Comparison of ENCODE assay signal across 1 cellular context in the genomic region with DNA sequence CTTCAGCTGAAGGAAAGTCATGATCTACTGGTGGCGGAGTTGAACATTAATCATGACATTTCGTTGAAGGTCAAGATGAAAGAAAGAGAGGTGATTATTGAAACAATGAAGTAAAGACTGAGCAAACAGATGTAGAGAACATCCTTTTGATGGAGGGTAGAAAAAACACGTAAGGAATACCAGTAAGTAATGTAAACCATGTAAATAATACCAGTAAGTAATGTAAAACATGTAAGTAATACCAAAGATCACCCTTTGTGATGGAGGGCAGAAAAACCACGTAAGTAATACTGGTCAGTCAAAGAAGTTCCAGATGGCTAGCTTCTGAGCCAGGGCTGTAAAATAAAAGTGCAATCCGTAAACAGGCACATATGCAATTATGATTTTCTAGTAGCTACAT.
TF ChIP-seq lines count a peak whose summit lies in the region.

No MANE protein-coding gene starts in this region.

TF ChIP-seq in HepG2, 621 proteins besides CTCF, POLR2A, EP300 and RAD21 (continued from another document and continues in another):
- TF ChIP-seq, protein P1, sequence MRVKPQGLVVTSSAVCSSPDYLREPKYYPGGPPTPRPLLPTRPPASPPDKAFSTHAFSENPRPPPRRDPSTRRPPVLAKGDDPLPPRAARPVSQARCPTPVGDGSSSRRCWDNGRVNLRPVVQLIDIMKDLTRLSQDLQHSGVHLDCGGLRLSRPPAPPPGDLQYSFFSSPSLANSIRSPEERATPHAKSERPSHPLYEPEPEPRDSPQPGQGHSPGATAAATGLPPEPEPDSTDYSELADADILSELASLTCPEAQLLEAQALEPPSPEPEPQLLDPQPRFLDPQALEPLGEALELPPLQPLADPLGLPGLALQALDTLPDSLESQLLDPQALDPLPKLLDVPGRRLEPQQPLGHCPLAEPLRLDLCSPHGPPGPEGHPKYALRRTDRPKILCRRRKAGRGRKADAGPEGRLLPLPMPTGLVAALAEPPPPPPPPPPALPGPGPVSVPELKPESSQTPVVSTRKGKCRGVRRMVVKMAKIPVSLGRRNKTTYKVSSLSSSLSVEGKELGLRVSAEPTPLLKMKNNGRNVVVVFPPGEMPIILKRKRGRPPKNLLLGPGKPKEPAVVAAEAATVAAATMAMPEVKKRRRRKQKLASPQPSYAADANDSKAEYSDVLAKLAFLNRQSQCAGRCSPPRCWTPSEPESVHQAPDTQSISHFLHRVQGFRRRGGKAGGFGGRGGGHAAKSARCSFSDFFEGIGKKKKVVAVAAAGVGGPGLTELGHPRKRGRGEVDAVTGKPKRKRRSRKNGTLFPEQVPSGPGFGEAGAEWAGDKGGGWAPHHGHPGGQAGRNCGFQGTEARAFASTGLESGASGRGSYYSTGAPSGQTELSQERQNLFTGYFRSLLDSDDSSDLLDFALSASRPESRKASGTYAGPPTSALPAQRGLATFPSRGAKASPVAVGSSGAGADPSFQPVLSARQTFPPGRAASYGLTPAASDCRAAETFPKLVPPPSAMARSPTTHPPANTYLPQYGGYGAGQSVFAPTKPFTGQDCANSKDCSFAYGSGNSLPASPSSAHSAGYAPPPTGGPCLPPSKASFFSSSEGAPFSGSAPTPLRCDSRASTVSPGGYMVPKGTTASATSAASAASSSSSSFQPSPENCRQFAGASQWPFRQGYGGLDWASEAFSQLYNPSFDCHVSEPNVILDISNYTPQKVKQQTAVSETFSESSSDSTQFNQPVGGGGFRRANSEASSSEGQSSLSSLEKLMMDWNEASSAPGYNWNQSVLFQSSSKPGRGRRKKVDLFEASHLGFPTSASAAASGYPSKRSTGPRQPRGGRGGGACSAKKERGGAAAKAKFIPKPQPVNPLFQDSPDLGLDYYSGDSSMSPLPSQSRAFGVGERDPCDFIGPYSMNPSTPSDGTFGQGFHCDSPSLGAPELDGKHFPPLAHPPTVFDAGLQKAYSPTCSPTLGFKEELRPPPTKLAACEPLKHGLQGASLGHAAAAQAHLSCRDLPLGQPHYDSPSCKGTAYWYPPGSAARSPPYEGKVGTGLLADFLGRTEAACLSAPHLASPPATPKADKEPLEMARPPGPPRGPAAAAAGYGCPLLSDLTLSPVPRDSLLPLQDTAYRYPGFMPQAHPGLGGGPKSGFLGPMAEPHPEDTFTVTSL (CRISPR knock-in tag; IDR thresholded peaks at IDR 0.05; ENCODE audit: borderline replicate concordance): peak; percentile 54; the same call in 1 of the 2 replicates
- TF ChIP-seq U2AF1 (optimal IDR thresholded peaks at IDR 0.05; ENCODE audit: low read depth, low read length) (no peak), ZNF652 (CRISPR knock-in tag; IDR thresholded peaks at IDR 0.05; ENCODE audit: borderline replicate concordance, low read depth) (no peak), TP53 (CRISPR knock-in tag; conservative IDR thresholded peaks at IDR 0.05) (no peak), ZSCAN22 (CRISPR knock-in tag; IDR thresholded peaks at IDR 0.05) (no peak), CHD2 (IDR thresholded peaks at IDR 0.05; ENCODE audit: low read depth, low read length) (no peak), MAFK (conservative IDR thresholded peaks at IDR 0.05 in 1 of 2, IDR thresholded peaks at IDR 0.05 in 1 of 2; ENCODE audit: low read length in 2 of 2) (no peak), ZNF644 (CRISPR knock-in tag; IDR thresholded peaks at IDR 0.05; ENCODE audit: low read depth) (0 out of 2 replicates have a peak, but pooled peaks have one; percentile 21), RFXAP (CRISPR knock-in tag; IDR thresholded peaks at IDR 0.05; ENCODE audit: borderline replicate concordance) (no peak), ZNF326 (CRISPR knock-in tag; IDR thresholded peaks at IDR 0.05; ENCODE audit: borderline replicate concordance) (no peak), TSC22D2 (CRISPR knock-in tag; IDR thresholded peaks at IDR 0.05; ENCODE audit: borderline replicate concordance) (no peak), ARNT (IDR thresholded peaks at IDR 0.05) (no peak), GABPA (IDR thresholded peaks at IDR 0.05; ENCODE audit: low read depth, low read length) (no peak), GABPA (CRISPR knock-in tag; IDR thresholded peaks at IDR 0.05; ENCODE audit: low read depth) (peak; percentile 37; the same call in 1 of the 2 replicates), ETV6 (CRISPR knock-in tag; conservative IDR thresholded peaks at IDR 0.05) (no peak)
- TF ChIP-seq, protein P2, sequence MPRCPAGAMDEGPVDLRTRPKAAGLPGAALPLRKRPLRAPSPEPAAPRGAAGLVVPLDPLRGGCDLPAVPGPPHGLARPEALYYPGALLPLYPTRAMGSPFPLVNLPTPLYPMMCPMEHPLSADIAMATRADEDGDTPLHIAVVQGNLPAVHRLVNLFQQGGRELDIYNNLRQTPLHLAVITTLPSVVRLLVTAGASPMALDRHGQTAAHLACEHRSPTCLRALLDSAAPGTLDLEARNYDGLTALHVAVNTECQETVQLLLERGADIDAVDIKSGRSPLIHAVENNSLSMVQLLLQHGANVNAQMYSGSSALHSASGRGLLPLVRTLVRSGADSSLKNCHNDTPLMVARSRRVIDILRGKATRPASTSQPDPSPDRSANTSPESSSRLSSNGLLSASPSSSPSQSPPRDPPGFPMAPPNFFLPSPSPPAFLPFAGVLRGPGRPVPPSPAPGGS (CRISPR knock-in tag; IDR thresholded peaks at IDR 0.05): no peak
- TF ChIP-seq, protein P3, sequence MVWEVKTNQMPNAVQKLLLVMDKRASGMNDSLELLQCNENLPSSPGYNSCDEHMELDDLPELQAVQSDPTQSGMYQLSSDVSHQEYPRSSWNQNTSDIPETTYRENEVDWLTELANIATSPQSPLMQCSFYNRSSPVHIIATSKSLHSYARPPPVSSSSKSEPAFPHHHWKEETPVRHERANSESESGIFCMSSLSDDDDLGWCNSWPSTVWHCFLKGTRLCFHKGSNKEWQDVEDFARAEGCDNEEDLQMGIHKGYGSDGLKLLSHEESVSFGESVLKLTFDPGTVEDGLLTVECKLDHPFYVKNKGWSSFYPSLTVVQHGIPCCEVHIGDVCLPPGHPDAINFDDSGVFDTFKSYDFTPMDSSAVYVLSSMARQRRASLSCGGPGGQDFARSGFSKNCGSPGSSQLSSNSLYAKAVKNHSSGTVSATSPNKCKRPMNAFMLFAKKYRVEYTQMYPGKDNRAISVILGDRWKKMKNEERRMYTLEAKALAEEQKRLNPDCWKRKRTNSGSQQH (CRISPR knock-in tag; IDR thresholded peaks at IDR 0.05; ENCODE audit: low read depth): no peak
- TF ChIP-seq, protein P4, sequence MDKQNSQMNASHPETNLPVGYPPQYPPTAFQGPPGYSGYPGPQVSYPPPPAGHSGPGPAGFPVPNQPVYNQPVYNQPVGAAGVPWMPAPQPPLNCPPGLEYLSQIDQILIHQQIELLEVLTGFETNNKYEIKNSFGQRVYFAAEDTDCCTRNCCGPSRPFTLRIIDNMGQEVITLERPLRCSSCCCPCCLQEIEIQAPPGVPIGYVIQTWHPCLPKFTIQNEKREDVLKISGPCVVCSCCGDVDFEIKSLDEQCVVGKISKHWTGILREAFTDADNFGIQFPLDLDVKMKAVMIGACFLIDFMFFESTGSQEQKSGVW (CRISPR knock-in tag; IDR thresholded peaks at IDR 0.05; ENCODE audit: borderline replicate concordance): no peak
- TF ChIP-seq, protein P5, sequence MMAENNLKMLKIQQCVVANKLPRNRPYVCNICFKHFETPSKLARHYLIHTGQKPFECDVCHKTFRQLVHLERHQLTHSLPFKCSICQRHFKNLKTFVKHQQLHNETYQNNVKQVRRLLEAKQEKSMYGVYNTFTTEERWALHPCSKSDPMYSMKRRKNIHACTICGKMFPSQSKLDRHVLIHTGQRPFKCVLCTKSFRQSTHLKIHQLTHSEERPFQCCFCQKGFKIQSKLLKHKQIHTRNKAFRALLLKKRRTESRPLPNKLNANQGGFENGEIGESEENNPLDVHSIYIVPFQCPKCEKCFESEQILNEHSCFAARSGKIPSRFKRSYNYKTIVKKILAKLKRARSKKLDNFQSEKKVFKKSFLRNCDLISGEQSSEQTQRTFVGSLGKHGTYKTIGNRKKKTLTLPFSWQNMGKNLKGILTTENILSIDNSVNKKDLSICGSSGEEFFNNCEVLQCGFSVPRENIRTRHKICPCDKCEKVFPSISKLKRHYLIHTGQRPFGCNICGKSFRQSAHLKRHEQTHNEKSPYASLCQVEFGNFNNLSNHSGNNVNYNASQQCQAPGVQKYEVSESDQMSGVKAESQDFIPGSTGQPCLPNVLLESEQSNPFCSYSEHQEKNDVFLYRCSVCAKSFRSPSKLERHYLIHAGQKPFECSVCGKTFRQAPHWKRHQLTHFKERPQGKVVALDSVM (CRISPR knock-in tag; IDR thresholded peaks at IDR 0.05): no peak
- TF ChIP-seq, protein P6, sequence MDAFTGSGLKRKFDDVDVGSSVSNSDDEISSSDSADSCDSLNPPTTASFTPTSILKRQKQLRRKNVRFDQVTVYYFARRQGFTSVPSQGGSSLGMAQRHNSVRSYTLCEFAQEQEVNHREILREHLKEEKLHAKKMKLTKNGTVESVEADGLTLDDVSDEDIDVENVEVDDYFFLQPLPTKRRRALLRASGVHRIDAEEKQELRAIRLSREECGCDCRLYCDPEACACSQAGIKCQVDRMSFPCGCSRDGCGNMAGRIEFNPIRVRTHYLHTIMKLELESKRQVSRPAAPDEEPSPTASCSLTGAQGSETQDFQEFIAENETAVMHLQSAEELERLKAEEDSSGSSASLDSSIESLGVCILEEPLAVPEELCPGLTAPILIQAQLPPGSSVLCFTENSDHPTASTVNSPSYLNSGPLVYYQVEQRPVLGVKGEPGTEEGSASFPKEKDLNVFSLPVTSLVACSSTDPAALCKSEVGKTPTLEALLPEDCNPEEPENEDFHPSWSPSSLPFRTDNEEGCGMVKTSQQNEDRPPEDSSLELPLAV (CRISPR knock-in tag; conservative IDR thresholded peaks at IDR 0.05; ENCODE audit: low read depth): no peak
- TF ChIP-seq, protein P7, sequence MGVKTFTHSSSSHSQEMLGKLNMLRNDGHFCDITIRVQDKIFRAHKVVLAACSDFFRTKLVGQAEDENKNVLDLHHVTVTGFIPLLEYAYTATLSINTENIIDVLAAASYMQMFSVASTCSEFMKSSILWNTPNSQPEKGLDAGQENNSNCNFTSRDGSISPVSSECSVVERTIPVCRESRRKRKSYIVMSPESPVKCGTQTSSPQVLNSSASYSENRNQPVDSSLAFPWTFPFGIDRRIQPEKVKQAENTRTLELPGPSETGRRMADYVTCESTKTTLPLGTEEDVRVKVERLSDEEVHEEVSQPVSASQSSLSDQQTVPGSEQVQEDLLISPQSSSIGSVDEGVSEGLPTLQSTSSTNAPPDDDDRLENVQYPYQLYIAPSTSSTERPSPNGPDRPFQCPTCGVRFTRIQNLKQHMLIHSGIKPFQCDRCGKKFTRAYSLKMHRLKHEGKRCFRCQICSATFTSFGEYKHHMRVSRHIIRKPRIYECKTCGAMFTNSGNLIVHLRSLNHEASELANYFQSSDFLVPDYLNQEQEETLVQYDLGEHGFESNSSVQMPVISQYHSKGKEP (CRISPR knock-in tag; IDR thresholded peaks at IDR 0.05): no peak
- TF ChIP-seq, protein P8, sequence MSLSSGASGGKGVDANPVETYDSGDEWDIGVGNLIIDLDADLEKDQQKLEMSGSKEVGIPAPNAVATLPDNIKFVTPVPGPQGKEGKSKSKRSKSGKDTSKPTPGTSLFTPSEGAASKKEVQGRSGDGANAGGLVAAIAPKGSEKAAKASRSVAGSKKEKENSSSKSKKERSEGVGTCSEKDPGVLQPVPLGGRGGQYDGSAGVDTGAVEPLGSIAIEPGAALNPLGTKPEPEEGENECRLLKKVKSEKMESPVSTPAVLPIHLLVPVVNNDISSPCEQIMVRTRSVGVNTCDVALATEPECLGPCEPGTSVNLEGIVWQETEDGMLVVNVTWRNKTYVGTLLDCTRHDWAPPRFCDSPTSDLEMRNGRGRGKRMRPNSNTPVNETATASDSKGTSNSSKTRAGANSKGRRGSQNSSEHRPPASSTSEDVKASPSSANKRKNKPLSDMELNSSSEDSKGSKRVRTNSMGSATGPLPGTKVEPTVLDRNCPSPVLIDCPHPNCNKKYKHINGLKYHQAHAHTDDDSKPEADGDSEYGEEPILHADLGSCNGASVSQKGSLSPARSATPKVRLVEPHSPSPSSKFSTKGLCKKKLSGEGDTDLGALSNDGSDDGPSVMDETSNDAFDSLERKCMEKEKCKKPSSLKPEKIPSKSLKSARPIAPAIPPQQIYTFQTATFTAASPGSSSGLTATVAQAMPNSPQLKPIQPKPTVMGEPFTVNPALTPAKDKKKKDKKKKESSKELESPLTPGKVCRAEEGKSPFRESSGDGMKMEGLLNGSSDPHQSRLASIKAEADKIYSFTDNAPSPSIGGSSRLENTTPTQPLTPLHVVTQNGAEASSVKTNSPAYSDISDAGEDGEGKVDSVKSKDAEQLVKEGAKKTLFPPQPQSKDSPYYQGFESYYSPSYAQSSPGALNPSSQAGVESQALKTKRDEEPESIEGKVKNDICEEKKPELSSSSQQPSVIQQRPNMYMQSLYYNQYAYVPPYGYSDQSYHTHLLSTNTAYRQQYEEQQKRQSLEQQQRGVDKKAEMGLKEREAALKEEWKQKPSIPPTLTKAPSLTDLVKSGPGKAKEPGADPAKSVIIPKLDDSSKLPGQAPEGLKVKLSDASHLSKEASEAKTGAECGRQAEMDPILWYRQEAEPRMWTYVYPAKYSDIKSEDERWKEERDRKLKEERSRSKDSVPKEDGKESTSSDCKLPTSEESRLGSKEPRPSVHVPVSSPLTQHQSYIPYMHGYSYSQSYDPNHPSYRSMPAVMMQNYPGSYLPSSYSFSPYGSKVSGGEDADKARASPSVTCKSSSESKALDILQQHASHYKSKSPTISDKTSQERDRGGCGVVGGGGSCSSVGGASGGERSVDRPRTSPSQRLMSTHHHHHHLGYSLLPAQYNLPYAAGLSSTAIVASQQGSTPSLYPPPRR (CRISPR knock-in tag; IDR thresholded peaks at IDR 0.05; ENCODE audit: borderline replicate concordance): peak; percentile 77
- TF ChIP-seq, protein P9, sequence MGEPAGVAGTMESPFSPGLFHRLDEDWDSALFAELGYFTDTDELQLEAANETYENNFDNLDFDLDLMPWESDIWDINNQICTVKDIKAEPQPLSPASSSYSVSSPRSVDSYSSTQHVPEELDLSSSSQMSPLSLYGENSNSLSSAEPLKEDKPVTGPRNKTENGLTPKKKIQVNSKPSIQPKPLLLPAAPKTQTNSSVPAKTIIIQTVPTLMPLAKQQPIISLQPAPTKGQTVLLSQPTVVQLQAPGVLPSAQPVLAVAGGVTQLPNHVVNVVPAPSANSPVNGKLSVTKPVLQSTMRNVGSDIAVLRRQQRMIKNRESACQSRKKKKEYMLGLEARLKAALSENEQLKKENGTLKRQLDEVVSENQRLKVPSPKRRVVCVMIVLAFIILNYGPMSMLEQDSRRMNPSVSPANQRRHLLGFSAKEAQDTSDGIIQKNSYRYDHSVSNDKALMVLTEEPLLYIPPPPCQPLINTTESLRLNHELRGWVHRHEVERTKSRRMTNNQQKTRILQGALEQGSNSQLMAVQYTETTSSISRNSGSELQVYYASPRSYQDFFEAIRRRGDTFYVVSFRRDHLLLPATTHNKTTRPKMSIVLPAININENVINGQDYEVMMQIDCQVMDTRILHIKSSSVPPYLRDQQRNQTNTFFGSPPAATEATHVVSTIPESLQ (CRISPR knock-in tag; conservative IDR thresholded peaks at IDR 0.05): no peak
- TF ChIP-seq, protein P10, sequence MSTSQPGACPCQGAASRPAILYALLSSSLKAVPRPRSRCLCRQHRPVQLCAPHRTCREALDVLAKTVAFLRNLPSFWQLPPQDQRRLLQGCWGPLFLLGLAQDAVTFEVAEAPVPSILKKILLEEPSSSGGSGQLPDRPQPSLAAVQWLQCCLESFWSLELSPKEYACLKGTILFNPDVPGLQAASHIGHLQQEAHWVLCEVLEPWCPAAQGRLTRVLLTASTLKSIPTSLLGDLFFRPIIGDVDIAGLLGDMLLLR (CRISPR knock-in tag; IDR thresholded peaks at IDR 0.05): no peak
- TF ChIP-seq, protein P11, sequence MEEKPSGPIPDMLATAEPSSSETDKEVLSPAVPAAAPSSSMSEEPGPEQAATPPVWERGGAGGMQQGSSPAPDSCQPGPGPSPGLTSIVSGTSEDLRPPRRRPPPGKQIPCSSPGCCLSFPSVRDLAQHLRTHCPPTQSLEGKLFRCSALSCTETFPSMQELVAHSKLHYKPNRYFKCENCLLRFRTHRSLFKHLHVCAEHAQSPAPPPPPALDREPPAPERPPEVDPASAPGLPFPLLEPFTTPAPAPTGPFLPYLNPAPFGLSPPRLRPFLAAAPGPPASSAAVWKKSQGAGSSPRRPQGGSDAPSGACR (CRISPR knock-in tag; IDR thresholded peaks at IDR 0.05): no peak
